ENCODE assay signal across 1 cellular context in the genomic region with DNA sequence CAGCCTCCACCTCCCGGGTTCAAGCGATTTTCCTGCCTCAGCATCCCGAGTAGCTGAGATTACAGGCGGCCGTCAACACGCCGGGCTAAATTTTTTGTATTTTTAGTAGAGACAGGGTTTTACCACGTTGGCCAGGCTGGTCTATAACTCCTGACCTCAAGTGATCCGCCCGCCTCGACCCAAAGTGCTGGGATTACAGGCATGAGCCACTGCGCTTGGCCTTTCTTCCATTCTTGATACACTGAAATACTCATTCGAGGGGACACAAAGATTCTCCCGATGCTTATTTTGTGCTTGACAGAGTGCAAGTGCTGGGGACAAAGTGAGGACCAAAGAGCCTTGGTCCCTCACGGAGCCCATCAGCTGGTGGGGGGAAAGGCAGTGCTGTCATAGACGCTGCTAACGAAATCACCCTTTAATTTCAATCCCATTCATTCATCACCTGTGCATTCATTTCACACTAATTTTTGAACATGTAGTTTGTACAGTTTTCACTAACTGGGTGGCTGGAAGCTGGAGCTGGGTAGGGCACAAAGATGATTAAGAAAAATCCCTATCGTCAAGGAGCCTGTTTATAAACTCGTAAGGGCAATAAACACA.
TF ChIP-seq lines count a peak whose summit lies in the region.

No MANE protein-coding gene starts in this region.

TF ChIP-seq in H1, 55 proteins besides CTCF, POLR2A, EP300 and RAD21:
- TF ChIP-seq SIRT6 (IDR thresholded peaks at IDR 0.05; ENCODE audit: low read length): no peak
- TF ChIP-seq SRF (IDR thresholded peaks at IDR 0.05; ENCODE audit: low read depth, low read length): no peak
- TF ChIP-seq POLR2AphosphoS5 (IDR thresholded peaks at IDR 0.05; ENCODE audit: low read depth, low read length): no peak
- no peak for TF ChIP-seq SAP30 (IDR thresholded peaks at IDR 0.05; ENCODE audit: insufficient read depth, insufficient replicate concordance, low read length)
- TF ChIP-seq ASH2L (IDR thresholded peaks at IDR 0.05; ENCODE audit: low read length): no peak
- TF ChIP-seq BCL11A (IDR thresholded peaks at IDR 0.05; ENCODE audit: low read depth in 2 of 2, low read length in 2 of 2): no peak
- TF ChIP-seq TAF7 (optimal IDR thresholded peaks at IDR 0.05; ENCODE audit: borderline replicate concordance, low read depth, low read length): no peak
- TF ChIP-seq E2F6 (IDR thresholded peaks at IDR 0.05): no peak
